ENCODE assay signal across 17 cellular contexts in genomic region chr17:17506893-17507464, GRCh38. TPM values are rescaled to one million over a fixed set of nuclear protein-coding genes. Genes with fewer than 3 reads are reported as not detected.
A peak's percentile ranks its signal among the peaks of the same experiment; 100 is the strongest.
DNase-seq lines count a peak whose midpoint lies in the region; ATAC-seq and TF ChIP-seq lines count a peak whose summit lies in the region.
"Had no signal": no experiment of that assay in that cellular context is flagged by ENCODE, and none has a peak within 500 bp of the region (broad histone marks: within the 10 kb centered on the region; RNA-seq: fewer than 3 reads in every experiment).

No MANE protein-coding gene starts in this region.

- no peak overlapping the region for H3K4me2 ChIP-seq in osteoblast (ENCODE audit: insufficient read depth, low read length)

- TF ChIP-seq POLR2A in thyroid gland (IDR thresholded peaks at IDR 0.05) = no peak

- H3K4me1 ChIP-seq in osteoblast (ENCODE audit: insufficient read depth, low read length) (peaks cover 7% of the 10 kb centered on the region), thyroid gland (no peaks in the 10 kb centered on the region)

- H3K4me3 Mint-ChIP-seq in stimulated activated memory B cell treated with anti-CD40 and anti-IgM and Interleukin-4, amounts not matched to agents 10 μg/mL and 1 μg/mL and 100 μg/mL, for 72 hours = no peak overlapping the region
- H3K4me3 Mint-ChIP-seq: activated CD4-positive, alpha-beta memory T cell treated with anti-CD3 and anti-CD28 coated beads for 36 hours; nephron; T-helper 2 cell treated with Interferon-gamma antibody and Interleukin-4, amounts not matched to agents 5 μg/mL and 100 μg/mL, for 36 hours had no signal

- DNase-seq in COR-L47 (lab: John Stamatoyannopoulos, UW) = peak; percentile 30
- DNase-seq in NCI-H2171 treated with DMSO at 0.1 percent for 48 hours (lab: John Stamatoyannopoulos, UW) = peak; percentile 94
- DNase-seq in Right ventricle myocardium superior = peak; percentile 82
- peak; percentile 78 for DNase-seq in osteoblast (ENCODE audit: insufficient read length, low spot score, missing footprints)
- DNase-seq in activated gamma-delta T cell treated with Interleukin-2 at 50 U/mL for 16 hours = no peak
- DNase-seq in NK-92 treated with Interleukin-12 subunit alpha and Interleukin-12 subunit beta, amount 100 ng/mL, for 24 hours (lab: John Stamatoyannopoulos, UW) = no peak
- no peak for DNase-seq in thyroid gland
- DNase-seq: activated CD4-positive, alpha-beta memory T cell treated with anti-CD3 and anti-CD28 coated beads for 36 hours; activated gamma-delta T cell; central memory CD4-positive, alpha-beta T cell; NCI-H187; PC-3; stimulated activated CD4-positive, alpha-beta T cell treated with anti-CD3 and anti-CD28 coated beads, Interleukin-15, amount 100 ng/mL, for 24 hours had no signal

- no peaks in the 10 kb centered on the region for H3K27me3 ChIP-seq in osteoblast (ENCODE audit: insufficient read depth, low read length)
- no peaks in the 10 kb centered on the region for H3K27me3 ChIP-seq in thyroid gland
- H3K27me3 ChIP-seq: vagina had no signal

- H3K27ac ChIP-seq in osteoblast (ENCODE audit: low read depth, low read length) (no peak overlapping the region), thyroid gland (no peak overlapping the region)
- H3K27ac ChIP-seq: vagina had no signal

- WGBS in thyroid gland, 2 donors = 65 to 70% methylated on average over 5 to 10 of the region's 17 CpGs

- peaks cover 13% of the 10 kb centered on the region for H3K27me3 Mint-ChIP-seq in stimulated activated memory B cell treated with anti-CD40 and anti-IgM and Interleukin-4, amounts not matched to agents 10 μg/mL and 1 μg/mL and 100 μg/mL, for 72 hours
- H3K27me3 Mint-ChIP-seq: activated CD4-positive, alpha-beta memory T cell treated with anti-CD3 and anti-CD28 coated beads for 36 hours had no signal

- H3K9me3 ChIP-seq in osteoblast (ENCODE audit: low read depth, low read length) = no peaks in the 10 kb centered on the region
- H3K9me3 ChIP-seq in thyroid gland = no peaks in the 10 kb centered on the region
- H3K9me3 ChIP-seq: vagina had no signal

- H3K27ac Mint-ChIP-seq in stimulated activated memory B cell treated with anti-CD40 and anti-IgM and Interleukin-4, amounts not matched to agents 10 μg/mL and 1 μg/mL and 100 μg/mL, for 72 hours = no peak overlapping the region
- H3K27ac Mint-ChIP-seq: activated CD4-positive, alpha-beta memory T cell treated with anti-CD3 and anti-CD28 coated beads for 36 hours; T-helper 2 cell treated with Interferon-gamma antibody and Interleukin-4, amounts not matched to agents 5 μg/mL and 100 μg/mL, for 36 hours had no signal

- no peak overlapping the region for H3K4me3 ChIP-seq in osteoblast (ENCODE audit: insufficient read depth, low read length)
- no peak overlapping the region for H3K4me3 ChIP-seq in thyroid gland (replicated peaks in 1 of 3)
- H3K4me3 ChIP-seq: vagina had no signal

- no peaks in the 10 kb centered on the region for H3K4me1 Mint-ChIP-seq in stimulated activated memory B cell treated with anti-CD40 and anti-IgM and Interleukin-4, amounts not matched to agents 10 μg/mL and 1 μg/mL and 100 μg/mL, for 72 hours

- H3K36me3 Mint-ChIP-seq in stimulated activated memory B cell treated with anti-CD40 and anti-IgM and Interleukin-4, amounts not matched to agents 10 μg/mL and 1 μg/mL and 100 μg/mL, for 72 hours = no peaks in the 10 kb centered on the region
- H3K36me3 Mint-ChIP-seq: activated CD4-positive, alpha-beta memory T cell treated with anti-CD3 and anti-CD28 coated beads for 36 hours had no signal

- H3K9me3 Mint-ChIP-seq in stimulated activated memory B cell treated with anti-CD40 and anti-IgM and Interleukin-4, amounts not matched to agents 10 μg/mL and 1 μg/mL and 100 μg/mL, for 72 hours = no peaks in the 10 kb centered on the region
- H3K9me3 Mint-ChIP-seq: activated CD4-positive, alpha-beta memory T cell treated with anti-CD3 and anti-CD28 coated beads for 36 hours; nephron; T-helper 2 cell treated with Interferon-gamma antibody and Interleukin-4, amounts not matched to agents 5 μg/mL and 100 μg/mL, for 36 hours had no signal

- H2AFZ ChIP-seq in osteoblast (ENCODE audit: low read length) = no peak overlapping the region

- H3K36me3 ChIP-seq in osteoblast (ENCODE audit: insufficient read depth, low read length) (no peaks in the 10 kb centered on the region), thyroid gland (no peaks in the 10 kb centered on the region)
- H3K36me3 ChIP-seq: vagina had no signal

- intact Hi-C loops in Right ventricle myocardium superior (cut with DNase I) (no loop called here), thyroid gland (cut with DNase I) (no loop called here)

- TF ChIP-seq CTCF in osteoblast (IDR thresholded peaks at IDR 0.05; ENCODE audit: extremely low read depth, low read depth, low read length) (no peak), thyroid gland (IDR thresholded peaks at IDR 0.05) (no peak)

- H3K79me2 ChIP-seq in osteoblast (ENCODE audit: insufficient read depth, low read length) = no peaks in the 10 kb centered on the region

- no peaks in the 10 kb centered on the region for H4K20me1 ChIP-seq in osteoblast (ENCODE audit: insufficient read depth, low read length)

- peak; percentile 86 for ATAC-seq in Right ventricle myocardium superior (ENCODE audit: poor library complexity)
- no peak for ATAC-seq in stimulated activated memory B cell treated with anti-CD40 and anti-IgM and Interleukin-4, amounts not matched to agents 10 μg/mL and 1 μg/mL and 100 μg/mL, for 72 hours
- ATAC-seq: PC-3 had no signal

RNA-seq across cellular contexts. Expression of gene RASD1, which starts 10.8 kb away (rescaled TPM):
- total RNA-seq in Right ventricle myocardium superior (39.8 TPM), osteoblast (13.8 and 14.7 TPM in 2 replicates), thyroid gland (100 to 1,000 TPM; 114 to 149 (median 141) TPM)

RNA-seq across cellular contexts. Expression of gene MED9, which starts 30.2 kb away (rescaled TPM):
- total RNA-seq in Right ventricle myocardium superior (37.5 TPM), osteoblast (15.6 and 17.0 TPM in 2 replicates), thyroid gland (10 to 100 TPM; 27.9 to 35.4 (median 30.8) TPM)

Comparison
In these comparisons a context has a peak if more than half of its experiments do, and no peak if none do; other contexts are left out.
1. DNase-seq: peak in COR-L47 (single experiment), NCI-H2171 treated with DMSO at 0.1 percent for 48 hours (single experiment), Right ventricle myocardium superior (single experiment) and osteoblast (single experiment); none in activated gamma-delta T cell treated with Interleukin-2 at 50 U/mL for 16 hours (single experiment), NK-92 treated with Interleukin-12 subunit alpha and Interleukin-12 subunit beta, amount 100 ng/mL, for 24 hours (single experiment) and thyroid gland (0 of 2).